In genomic region chr2:18151237-18151636, GRCh38 we compare ENCODE assay signal across 7 cellular contexts.
"Had no signal": no experiment of that assay in that cellular context is flagged by ENCODE, and none has a peak within 500 bp of the region (broad histone marks: within the 10 kb centered on the region; RNA-seq: fewer than 3 reads in every experiment).

No MANE protein-coding gene starts in this region.

- H3K27ac Mint-ChIP-seq: IgD-negative memory B cell had no signal

- H3K4me3 Mint-ChIP-seq: IgD-negative memory B cell had no signal

- DNase-seq: KBM-7, KG1 had no signal

- H3K4me2 ChIP-seq: KMS-11 had no signal

- FAIRE-seq: HTR-8/SVneo, K562 had no signal

- H3K4me3 ChIP-seq: K562 had no signal

- ATAC-seq: K562 had no signal

- H3K9ac ChIP-seq: KMS-11 had no signal

- H3K36me3 Mint-ChIP-seq: IgD-negative memory B cell had no signal

- H3K27ac ChIP-seq: HL-60, KMS-11 had no signal

- H3K9me3 Mint-ChIP-seq: IgD-negative memory B cell had no signal
